ENCODE assay signal across 8 cellular contexts in the genomic region with DNA sequence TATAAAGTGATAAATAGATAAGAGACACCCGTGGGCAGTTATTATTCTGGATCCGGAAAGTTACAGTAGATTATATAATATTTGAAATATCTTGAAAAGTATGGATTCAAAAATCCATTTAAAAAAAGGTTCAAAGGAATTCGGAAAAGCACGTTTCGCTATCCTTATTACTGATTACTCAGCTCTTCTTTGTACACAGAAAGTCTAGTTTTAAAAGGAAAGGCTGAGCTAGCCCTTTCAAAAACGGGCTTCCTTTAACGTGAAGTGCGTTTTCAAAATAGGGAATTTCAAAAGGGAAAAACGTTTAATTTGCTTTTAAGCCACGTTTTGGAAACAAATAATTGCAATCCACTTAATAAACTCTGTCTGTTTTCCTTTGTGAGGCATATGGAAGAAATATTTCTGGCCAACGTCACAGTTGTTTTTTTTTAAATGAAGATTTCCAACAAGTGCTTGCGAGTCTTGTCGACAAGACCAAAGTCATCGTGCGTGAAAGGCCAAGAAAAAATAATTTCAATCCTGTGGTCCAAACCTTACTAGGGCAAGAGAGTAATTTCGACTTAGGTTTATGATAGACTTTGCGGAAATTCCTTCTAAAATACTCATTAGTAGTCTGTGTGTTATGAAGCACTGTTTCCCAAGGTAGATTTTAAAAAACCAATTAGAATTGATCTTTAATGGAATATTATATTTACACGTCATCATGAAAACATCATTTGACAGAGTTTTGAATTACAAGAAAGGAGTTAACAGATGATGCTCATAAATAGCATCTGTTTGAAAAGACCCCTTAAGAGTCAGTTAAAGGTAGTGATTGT.
DNase-seq lines count a peak whose midpoint lies in the region; TF ChIP-seq lines count a peak whose summit lies in the region.

No MANE protein-coding gene starts in this region.

- H3K79me2 ChIP-seq in OCI-LY3 (ENCODE audit: low read length): no peaks in the 10 kb centered on the region

- peaks cover 5% of the 10 kb centered on the region for H3K27me3 Mint-ChIP-seq in dendritic cell treated with granulocyte-macrophage colony-stimulating factor and Interleukin-4, amounts not matched to agents 40 ng/mL and 50 ng/mL, for 4 days

- H3K4me1 ChIP-seq in OCI-LY3 (ENCODE audit: low read length) (peaks cover 8% of the 10 kb centered on the region; the same call in 1 of the 2 replicates), muscle layer of duodenum (ENCODE audit: control insufficient read depth in 1 of 2, insufficient read depth in 2 of 2, low read length in 2 of 2) (peaks cover 11 to 25% of the 10 kb centered on the region in 2 donors)

- H3K27me3 ChIP-seq in OCI-LY3 (ENCODE audit: low read depth, low read length): peaks cover 22% of the 10 kb centered on the region
- H3K27me3 ChIP-seq in muscle layer of duodenum (ENCODE audit: low read depth, low read length): no peaks in the 10 kb centered on the region

- peak overlapping the region; percentile 100 for H3K4me2 ChIP-seq in OCI-LY3 (ENCODE audit: low read length)

- H4K20me1 ChIP-seq in OCI-LY3 (ENCODE audit: insufficient read depth, low read length): no peaks in the 10 kb centered on the region

- H3K36me3 ChIP-seq in OCI-LY3 (replicated peaks; ENCODE audit: low read depth, low read length) (no peaks in the 10 kb centered on the region), muscle layer of duodenum (ENCODE audit: control insufficient read depth in 1 of 2, insufficient read depth in 2 of 2, low read length in 2 of 2) (peaks cover 0 to 3% of the 10 kb centered on the region in 2 donors)

- H3K36me3 Mint-ChIP-seq in dendritic cell treated with granulocyte-macrophage colony-stimulating factor and Interleukin-4, amounts not matched to agents 40 ng/mL and 50 ng/mL, for 4 days (ENCODE audit: low read depth): peaks cover 11% of the 10 kb centered on the region

- intact Hi-C loops in dendritic cell treated with granulocyte-macrophage colony-stimulating factor and Interleukin-4, amounts not matched to agents 40 ng/mL and 50 ng/mL, for 4 days (cut with micrococcal nuclease): loop anchor here (10.0 kb wide), 4 partner anchors 707 to 1187 kb away; a partner anchor contains a TSS

- peak overlapping the region; percentile 97 for H3K27ac Mint-ChIP-seq in dendritic cell treated with granulocyte-macrophage colony-stimulating factor and Interleukin-4, amounts not matched to agents 40 ng/mL and 50 ng/mL, for 4 days

- H3K27ac ChIP-seq in OCI-LY3 (ENCODE audit: low read length) (no peak overlapping the region), muscle layer of duodenum (ENCODE audit: low read length) (peak overlapping the region; percentile 52)

- DNase-seq in NCI-H510A treated with DMSO at 0.1 percent for 48 hours (lab: John Stamatoyannopoulos, UW): peak; percentile 60
- no peak for DNase-seq in NCI-H510A (lab: John Stamatoyannopoulos, UW)
- no peak for DNase-seq in stimulated activated CD4-positive, alpha-beta T cell treated with anti-CD3 and anti-CD28 coated beads, Interleukin-12 subunit alpha, Interleukin-12 subunit beta, amount 100 ng/mL, for 4 hours
- no peak for DNase-seq in OCI-M2 (lab: John Stamatoyannopoulos, UW; ENCODE audit: unreplicated experiment)
- DNase-seq in activated CD8-positive, alpha-beta memory T cell treated with anti-CD3 and anti-CD28 coated beads, Interleukin-2, amount 50 U/mL, for 48 hours: no peak

- H3K4me3 ChIP-seq in OCI-LY3 (ENCODE audit: low read length): peak overlapping the region; percentile 89
- H3K4me3 ChIP-seq in muscle layer of duodenum (ENCODE audit: low read depth in 1 of 2, low read length in 2 of 2): peak overlapping the region; percentile 47 to 85

- peak overlapping the region; percentile 81 for H3K9ac ChIP-seq in OCI-LY3 (ENCODE audit: low read length)

- peak overlapping the region; percentile 82 for H3K4me3 Mint-ChIP-seq in dendritic cell treated with granulocyte-macrophage colony-stimulating factor and Interleukin-4, amounts not matched to agents 40 ng/mL and 50 ng/mL, for 4 days

- peak overlapping the region; percentile 19; the same call in 1 of the 2 replicates for H2AFZ ChIP-seq in OCI-LY3 (ENCODE audit: low read depth, low read length)

- no peak for TF ChIP-seq CTCF in OCI-LY3 (IDR thresholded peaks at IDR 0.05; ENCODE audit: low read depth, low read length)

- H3K9me3 ChIP-seq in OCI-LY3 (ENCODE audit: insufficient read depth, low read length): no peaks in the 10 kb centered on the region
- no peaks in the 10 kb centered on the region for H3K9me3 ChIP-seq in muscle layer of duodenum (ENCODE audit: control insufficient read depth in 1 of 2, low read length in 2 of 2)

- no peaks in the 10 kb centered on the region for H3K9me3 Mint-ChIP-seq in dendritic cell treated with granulocyte-macrophage colony-stimulating factor and Interleukin-4, amounts not matched to agents 40 ng/mL and 50 ng/mL, for 4 days

- peaks cover 32% of the 10 kb centered on the region for H3K4me1 Mint-ChIP-seq in dendritic cell treated with granulocyte-macrophage colony-stimulating factor and Interleukin-4, amounts not matched to agents 40 ng/mL and 50 ng/mL, for 4 days (ENCODE audit: low read depth)
